In the genomic region with DNA sequence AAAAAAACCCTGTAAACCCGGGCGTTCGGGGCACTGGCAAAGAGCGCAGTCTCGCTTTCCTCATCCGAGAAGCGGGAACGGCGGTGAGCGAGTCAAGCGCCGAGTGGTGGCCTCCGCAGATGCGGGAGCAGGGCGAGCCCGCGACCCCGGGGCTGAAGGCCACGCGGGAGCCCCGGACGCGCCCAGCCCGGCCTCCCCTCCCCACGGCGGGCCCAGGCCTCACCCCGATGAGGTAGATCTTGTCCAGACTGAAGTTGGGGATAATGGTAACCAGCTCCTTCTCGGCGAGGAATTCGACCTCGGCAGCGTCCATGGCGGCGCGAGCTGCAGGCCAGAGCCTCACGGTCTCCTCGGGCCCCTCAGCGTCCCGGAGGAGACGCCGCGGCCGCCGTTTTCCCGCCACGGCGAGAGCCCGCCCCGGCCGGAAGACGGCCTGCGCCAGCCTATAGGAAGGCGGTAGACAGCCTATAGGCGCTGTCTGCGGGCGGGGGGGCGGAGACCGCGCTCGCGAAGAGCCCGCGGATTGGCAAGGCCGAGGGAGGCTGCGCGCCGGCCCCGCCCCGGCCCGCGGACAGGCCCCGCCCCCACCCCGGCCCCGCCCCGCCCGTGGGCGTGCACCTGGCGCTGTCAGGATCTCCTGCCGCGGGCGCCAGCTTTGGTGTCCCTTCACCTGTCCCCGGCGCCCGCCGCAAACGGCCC, we compare ENCODE assay signal across 8 cellular contexts.
DNase-seq lines count a peak whose midpoint lies in the region; ATAC-seq and TF ChIP-seq lines count a peak whose summit lies in the region.

A gene (minus strand): TSS at position 369 of the 699 bp plus-strand sequence. CDS start 56 bp downstream, at position 313.

- peak; percentile 73 for ATAC-seq in GM18873 (IDR thresholded peaks at IDR 0.05; ENCODE audit: low FRiP score, unreplicated experiment)
- peak; percentile 88 for ATAC-seq in HG03108 (IDR thresholded peaks at IDR 0.05; ENCODE audit: unreplicated experiment)

- TF ChIP-seq CTCF in AG04449 (IDR thresholded peaks at IDR 0.05; ENCODE audit: insufficient read depth, low read length, missing control alignments): no peak

- CTCF ChIA-PET in AG04449 (lab: Yijun Ruan, JAX): interaction anchor here (0.7 to 7.2 kb wide), 4 partner anchors 13 to 29 kb away, joined by 3 to 41 read pairs (median 4); no protein-coding TSS in a partner anchor

- POLR2A ChIA-PET in AG04449 (lab: Yijun Ruan, JAX): no interaction called here

- DNase-seq in AG04449 (ENCODE audit: low read depth, low spot score) (peak; percentile 34), NCI-H345 treated with DMSO at 0.1 percent for 48 hours (lab: John Stamatoyannopoulos, UW; ENCODE audit: unreplicated experiment) (peak; percentile 62), islet precursor cell (peak; percentile 97)
- peak; percentile 74 to 89 (median 81) for DNase-seq in activated CD4-positive, CD25-positive, alpha-beta regulatory T cell (lab: John Stamatoyannopoulos, UW)
- DNase-seq in central memory CD4-positive, alpha-beta T cell: peak; percentile 88
- peak; percentile 89 for DNase-seq in stimulated activated CD4-positive, alpha-beta T cell treated with anti-CD3 and anti-CD28 coated beads, Interleukin-12 subunit alpha, Interleukin-12 subunit beta, amount 100 ng/mL, for 4 hours

- H3K4me3 ChIP-seq in AG04449 (ENCODE audit: low read depth, low read length): peak within 1 kb of the TSS; percentile 79

Comparison
In these comparisons a context has a peak if more than half of its experiments do, and no peak if none do; other contexts are left out.
1. Peak in every context shown above with its lines: DNase-seq, ATAC-seq and H3K4me3 ChIP-seq.
2. DNase-seq: peak in every context shown above with its lines; median percentile 97 in islet precursor cell; 89 in stimulated activated CD4-positive, alpha-beta T cell treated with anti-CD3 and anti-CD28 coated beads, Interleukin-12 subunit alpha, Interleukin-12 subunit beta, amount 100 ng/mL, for 4 hours; 88 in central memory CD4-positive, alpha-beta T cell; 81 in activated CD4-positive, CD25-positive, alpha-beta regulatory T cell; 62 in NCI-H345 treated with DMSO at 0.1 percent for 48 hours; 34 in AG04449.